1 cellular context compared by ENCODE assay signal in the genomic region with DNA sequence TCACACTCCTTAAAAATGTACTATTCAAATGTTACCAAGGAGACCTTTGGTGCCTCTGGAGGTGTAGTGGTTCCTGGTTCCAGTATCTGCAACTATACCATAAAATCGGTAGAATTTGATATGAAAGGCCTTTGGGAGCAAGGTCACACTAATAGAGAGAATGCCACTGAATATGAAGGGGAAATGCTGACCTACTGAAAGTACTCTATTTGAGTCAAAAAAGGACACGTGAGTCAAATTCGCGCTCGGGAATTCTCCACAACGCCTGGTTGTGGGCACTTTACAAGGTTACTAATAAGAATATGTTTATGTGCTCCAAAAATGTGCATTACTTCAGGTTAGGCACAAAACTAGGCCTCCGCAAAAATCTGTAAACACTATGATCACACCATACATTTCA.
TF ChIP-seq lines count a peak whose summit lies in the region.

No MANE protein-coding gene starts in this region.

TF ChIP-seq in GM12878, 131 proteins besides CTCF, POLR2A, EP300 and RAD21:
- TF ChIP-seq, protein P1, sequence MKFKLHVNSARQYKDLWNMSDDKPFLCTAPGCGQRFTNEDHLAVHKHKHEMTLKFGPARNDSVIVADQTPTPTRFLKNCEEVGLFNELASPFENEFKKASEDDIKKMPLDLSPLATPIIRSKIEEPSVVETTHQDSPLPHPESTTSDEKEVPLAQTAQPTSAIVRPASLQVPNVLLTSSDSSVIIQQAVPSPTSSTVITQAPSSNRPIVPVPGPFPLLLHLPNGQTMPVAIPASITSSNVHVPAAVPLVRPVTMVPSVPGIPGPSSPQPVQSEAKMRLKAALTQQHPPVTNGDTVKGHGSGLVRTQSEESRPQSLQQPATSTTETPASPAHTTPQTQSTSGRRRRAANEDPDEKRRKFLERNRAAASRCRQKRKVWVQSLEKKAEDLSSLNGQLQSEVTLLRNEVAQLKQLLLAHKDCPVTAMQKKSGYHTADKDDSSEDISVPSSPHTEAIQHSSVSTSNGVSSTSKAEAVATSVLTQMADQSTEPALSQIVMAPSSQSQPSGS (IDR thresholded peaks at IDR 0.05; ENCODE audit: low read length): peak; percentile 52; the same call in 1 of the 2 replicates
- peak; percentile 92 for TF ChIP-seq EED (IDR thresholded peaks at IDR 0.05; ENCODE audit: low read depth)
- TF ChIP-seq CREM (IDR thresholded peaks at IDR 0.05; ENCODE audit: low read depth): peak; percentile 77
- TF ChIP-seq FOXM1 (IDR thresholded peaks at IDR 0.05; ENCODE audit: low read depth, low read length): peak; percentile 90; the same call in 1 of the 2 replicates
- TF ChIP-seq TCF7 (IDR thresholded peaks at IDR 0.05; ENCODE audit: borderline replicate concordance): no peak
- peak; percentile 63; the same call in 1 of the 2 replicates for TF ChIP-seq CBX5 (IDR thresholded peaks at IDR 0.05; ENCODE audit: low read depth)
- TF ChIP-seq BCL11A (IDR thresholded peaks at IDR 0.05; ENCODE audit: low read depth, low read length): peak; percentile 90
- TF ChIP-seq NFXL1 (IDR thresholded peaks at IDR 0.05; ENCODE audit: borderline replicate concordance): no peak
- TF ChIP-seq BHLHE40 (IDR thresholded peaks at IDR 0.05; ENCODE audit: borderline replicate concordance in 1 of 2, low read depth in 2 of 2, low read length in 1 of 2): peak; percentile 59 to 76
- TF ChIP-seq NR2F1 (conservative IDR thresholded peaks at IDR 0.05): peak; percentile 51; the same call in 1 of the 2 replicates
- 0 out of 2 replicates have a peak, but pooled peaks have one; percentile 32 for TF ChIP-seq PAX5 (IDR thresholded peaks at IDR 0.05; ENCODE audit: borderline replicate concordance, low read depth, low read length)
- peak; percentile 92 for TF ChIP-seq RUNX3 (IDR thresholded peaks at IDR 0.05; ENCODE audit: low read length)
- TF ChIP-seq SRF (IDR thresholded peaks at IDR 0.05; ENCODE audit: low read depth in 2 of 2, low read length in 2 of 2): peak in 1 of 2 experiments; percentile 65; a peak in 1 of 4 replicates
- TF ChIP-seq HSF1 (IDR thresholded peaks at IDR 0.05; ENCODE audit: low read depth, low read length): no peak
- TF ChIP-seq NFIC (IDR thresholded peaks at IDR 0.05; ENCODE audit: low read depth, low read length): peak; percentile 93
- TF ChIP-seq ZBED1 (IDR thresholded peaks at IDR 0.05; ENCODE audit: borderline replicate concordance): peak; percentile 58; the same call in 1 of the 2 replicates
- no peak for TF ChIP-seq CREB1 (IDR thresholded peaks at IDR 0.05; ENCODE audit: low read depth)
- no peak for TF ChIP-seq JUND (IDR thresholded peaks at IDR 0.05; ENCODE audit: low read depth, low read length)
- peak; percentile 98 for TF ChIP-seq JUNB (IDR thresholded peaks at IDR 0.05)
- TF ChIP-seq MEF2A (IDR thresholded peaks at IDR 0.05; ENCODE audit: insufficient read depth, low read depth, low read length): 0 out of 2 replicates have a peak, but pooled peaks have one; percentile 23
- no peak for TF ChIP-seq BRCA1 (IDR thresholded peaks at IDR 0.05; ENCODE audit: low read depth, low read length)
- 0 out of 2 replicates have a peak, but pooled peaks have one; percentile 49 for TF ChIP-seq GABPA (IDR thresholded peaks at IDR 0.05; ENCODE audit: low read depth)
- TF ChIP-seq BCL3 (IDR thresholded peaks at IDR 0.05; ENCODE audit: borderline replicate concordance, insufficient read depth, low read depth, low read length, poor library complexity, severe bottlenecking): peak; percentile 77
- TF ChIP-seq, protein P2, sequence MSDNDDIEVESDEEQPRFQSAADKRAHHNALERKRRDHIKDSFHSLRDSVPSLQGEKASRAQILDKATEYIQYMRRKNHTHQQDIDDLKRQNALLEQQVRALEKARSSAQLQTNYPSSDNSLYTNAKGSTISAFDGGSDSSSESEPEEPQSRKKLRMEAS (IDR thresholded peaks at IDR 0.05; ENCODE audit: low read depth, low read length): no peak
- peak; percentile 77; the same call in 1 of the 2 replicates for TF ChIP-seq IRF4 (IDR thresholded peaks at IDR 0.05; ENCODE audit: low read depth, low read length)
- peak; percentile 64 for TF ChIP-seq IKZF1 (conservative IDR thresholded peaks at IDR 0.05)
- peak; percentile 85 for TF ChIP-seq MTA3 (IDR thresholded peaks at IDR 0.05; ENCODE audit: borderline replicate concordance, low read length)
- peak; percentile 62 to 64; a peak in 3 of 4 replicates for TF ChIP-seq IKZF2 (IDR thresholded peaks at IDR 0.05)
- TF ChIP-seq CEBPB (IDR thresholded peaks at IDR 0.05; ENCODE audit: borderline replicate concordance in 1 of 2, low read depth in 2 of 2, low read length in 2 of 2): peak in 1 of 2 experiments; percentile 81; a peak in 1 of 4 replicates
- peak in 1 of 2 experiments; percentile 93; a peak in 2 of 4 replicates for TF ChIP-seq ETV6 (conservative IDR thresholded peaks at IDR 0.05 in 1 of 2, IDR thresholded peaks at IDR 0.05 in 1 of 2; ENCODE audit: borderline replicate concordance in 1 of 2, low read depth in 1 of 2)
